ENCODE assay signal across 13 cellular contexts in genomic region chr5:147485046-147485445, GRCh38. TPM values are rescaled to one million over a fixed set of nuclear protein-coding genes. Genes with fewer than 3 reads are reported as not detected.
DNase-seq lines count a peak whose midpoint lies in the region; ATAC-seq and TF ChIP-seq lines count a peak whose summit lies in the region.
"Had no signal": no experiment of that assay in that cellular context is flagged by ENCODE, and none has a peak within 500 bp of the region (broad histone marks: within the 10 kb centered on the region; RNA-seq: fewer than 3 reads in every experiment).

No MANE protein-coding gene starts in this region.

- H3K79me2 ChIP-seq in fibroblast of lung (ENCODE audit: control insufficient read depth, insufficient read depth, low read length): peaks cover 22% of the 10 kb centered on the region

- no peaks in the 10 kb centered on the region for H3K27me3 ChIP-seq in fibroblast of lung (ENCODE audit: control insufficient read depth, insufficient read depth, low read length)
- H3K27me3 ChIP-seq in sigmoid colon: no peaks in the 10 kb centered on the region

- DNase-seq in AG10803 (ENCODE audit: low read depth) (peak; percentile 95), NCI-H82 (lab: John Stamatoyannopoulos, UW) (peak; percentile 39), fibroblast of lung (ENCODE audit: low read depth in 2 of 2) (peak in 1 of 2 donors; percentile 87), sigmoid colon (no peak), NCI-H187 (lab: John Stamatoyannopoulos, UW) (no peak)
- no peak for DNase-seq in stimulated activated effector memory CD8-positive, alpha-beta T cell treated with anti-CD3 and anti-CD28 coated beads, Interleukin-12 subunit alpha, Interleukin-12 subunit beta, amount 100 ng/mL, for 72 hours (ENCODE audit: low spot score in 2 of 2)
- DNase-seq: CD8-positive, alpha-beta T cell; NCI-H1694; nephron progenitor cell; stimulated activated CD4-positive, alpha-beta T cell treated with anti-CD3 and anti-CD28 coated beads, Interleukin-2, amount 100 ng/mL, for 48 hours; trophoblast cell had no signal

- H3K36me3 Mint-ChIP-seq in stimulated activated effector memory CD8-positive, alpha-beta T cell treated with anti-CD3 and anti-CD28 coated beads, Interleukin-12 subunit alpha, Interleukin-12 subunit beta, amount 100 ng/mL, for 72 hours: no peaks in the 10 kb centered on the region
- H3K36me3 Mint-ChIP-seq: CD8-positive, alpha-beta T cell had no signal

- ATAC-seq in HG03432 (IDR thresholded peaks at IDR 0.05; ENCODE audit: unreplicated experiment) (no peak), GM18868 (IDR thresholded peaks at IDR 0.05; ENCODE audit: unreplicated experiment) (no peak)
- no peak for ATAC-seq in stimulated activated effector memory CD8-positive, alpha-beta T cell treated with anti-CD3 and anti-CD28 coated beads, Interleukin-12 subunit alpha, Interleukin-12 subunit beta, amount 100 ng/mL, for 72 hours
- ATAC-seq: CD8-positive, alpha-beta T cell had no signal

- H4K20me1 ChIP-seq in fibroblast of lung (ENCODE audit: control insufficient read depth, extremely low read depth, insufficient read depth, low read length): no peaks in the 10 kb centered on the region

- no peak for TF ChIP-seq EP300 in sigmoid colon (IDR thresholded peaks at IDR 0.05)

- no peak for TF ChIP-seq CTCF in AG10803 (conservative IDR thresholded peaks at IDR 0.05; ENCODE audit: low read length)
- TF ChIP-seq CTCF in fibroblast of lung (conservative IDR thresholded peaks at IDR 0.05 in 1 of 2, IDR thresholded peaks at IDR 0.05 in 1 of 2; ENCODE audit: low read depth in 1 of 2, low read length in 2 of 2): no peak
- TF ChIP-seq CTCF in sigmoid colon (IDR thresholded peaks at IDR 0.05): no peak

- H2AFZ ChIP-seq in fibroblast of lung (ENCODE audit: low read length): no peak overlapping the region

- TF ChIP-seq POLR2A in sigmoid colon (IDR thresholded peaks at IDR 0.05): no peak

- H3K4me1 ChIP-seq in fibroblast of lung (ENCODE audit: control insufficient read depth, extremely low read depth, insufficient read depth, low read length) (peaks cover 17% of the 10 kb centered on the region), sigmoid colon (peaks cover 0 to 54% (median 44%) of the 10 kb centered on the region in 4 donors)

- intact Hi-C loops in sigmoid colon (cut with DNase I): no loop called here

- H3K4me1 Mint-ChIP-seq in stimulated activated effector memory CD8-positive, alpha-beta T cell treated with anti-CD3 and anti-CD28 coated beads, Interleukin-12 subunit alpha, Interleukin-12 subunit beta, amount 100 ng/mL, for 72 hours: no peaks in the 10 kb centered on the region

- H3K27ac Mint-ChIP-seq in stimulated activated effector memory CD8-positive, alpha-beta T cell treated with anti-CD3 and anti-CD28 coated beads, Interleukin-12 subunit alpha, Interleukin-12 subunit beta, amount 100 ng/mL, for 72 hours: no peak overlapping the region
- H3K27ac Mint-ChIP-seq: CD8-positive, alpha-beta T cell had no signal

- H3K9me3 ChIP-seq in fibroblast of lung (ENCODE audit: control insufficient read depth, insufficient read depth, low read depth, low read length): no peaks in the 10 kb centered on the region
- H3K9me3 ChIP-seq in sigmoid colon: no peaks in the 10 kb centered on the region

- H3K9ac ChIP-seq in fibroblast of lung (ENCODE audit: insufficient read depth, low read length): peak overlapping the region; percentile 65

- 71 to 81% methylated on average over 6 of the region's 6 CpGs for WGBS in sigmoid colon, 2 donors

- peak overlapping the region; percentile 91 for H3K27ac ChIP-seq in fibroblast of lung (ENCODE audit: insufficient read depth, low read length)
- H3K27ac ChIP-seq in sigmoid colon: peak overlapping the region; percentile 61 to 84 (median 68)

- no peak overlapping the region for H3K4me3 Mint-ChIP-seq in stimulated activated effector memory CD8-positive, alpha-beta T cell treated with anti-CD3 and anti-CD28 coated beads, Interleukin-12 subunit alpha, Interleukin-12 subunit beta, amount 100 ng/mL, for 72 hours
- H3K4me3 Mint-ChIP-seq: CD8-positive, alpha-beta T cell; nephron progenitor cell had no signal

- peak overlapping the region; percentile 16; the same call in 1 of the 2 replicates for H3K4me3 ChIP-seq in AG10803 (ENCODE audit: low read length)
- peak overlapping the region in 1 of 4 experiments; percentile 38 for H3K4me3 ChIP-seq in fibroblast of lung (replicated peaks in 1 of 4; ENCODE audit: control extremely low read depth in 1 of 4, insufficient read depth in 1 of 4, low read depth in 3 of 4, low read length in 4 of 4)
- no peak overlapping the region for H3K4me3 ChIP-seq in sigmoid colon

- H3K9me3 Mint-ChIP-seq in stimulated activated effector memory CD8-positive, alpha-beta T cell treated with anti-CD3 and anti-CD28 coated beads, Interleukin-12 subunit alpha, Interleukin-12 subunit beta, amount 100 ng/mL, for 72 hours: no peaks in the 10 kb centered on the region
- H3K9me3 Mint-ChIP-seq: CD8-positive, alpha-beta T cell; nephron progenitor cell had no signal

- no peaks in the 10 kb centered on the region for H3K36me3 ChIP-seq in fibroblast of lung (ENCODE audit: control insufficient read depth, insufficient read depth, low read length)
- no peaks in the 10 kb centered on the region for H3K36me3 ChIP-seq in sigmoid colon

- H3K4me2 ChIP-seq in fibroblast of lung (ENCODE audit: extremely low read depth, insufficient read depth, low read length): peak overlapping the region; percentile 18

RNA-seq across cellular contexts. Expression of gene DPYSL3, which starts 24.8 kb away (rescaled TPM):
- total RNA-seq in fibroblast of lung (135 and 206 TPM in 2 replicates), sigmoid colon (100 to 1,000 TPM; 149 to 343 (median 184) TPM)
- polyA plus RNA-seq in fibroblast of lung (52.4 and 158 TPM in 2 replicates), sigmoid colon (10 to 100 TPM in 2 of 3 donors, 1 to 10 TPM in 1; 4.2 to 48.7 (median 20.4) TPM)
- 44.8 and 140 TPM in 2 replicates for polyA plus RNA-seq in fibroblast of lung (2012)
- polyA minus RNA-seq in fibroblast of lung (ENCODE audit: low replicate concordance): 202 and 569 TPM in 2 replicates
- total RNA-seq: CD8-positive, alpha-beta T cell had no signal

Comparison
In these comparisons a context has a peak if more than half of its experiments do, and no peak if none do; other contexts are left out.
1. DNase-seq: peak in AG10803 (single experiment) and NCI-H82 (single experiment); none in sigmoid colon (single experiment), stimulated activated effector memory CD8-positive, alpha-beta T cell treated with anti-CD3 and anti-CD28 coated beads, Interleukin-12 subunit alpha, Interleukin-12 subunit beta, amount 100 ng/mL, for 72 hours (0 of 2) and NCI-H187 (0 of 2).